16 cellular contexts compared by ENCODE assay signal in the genomic region with DNA sequence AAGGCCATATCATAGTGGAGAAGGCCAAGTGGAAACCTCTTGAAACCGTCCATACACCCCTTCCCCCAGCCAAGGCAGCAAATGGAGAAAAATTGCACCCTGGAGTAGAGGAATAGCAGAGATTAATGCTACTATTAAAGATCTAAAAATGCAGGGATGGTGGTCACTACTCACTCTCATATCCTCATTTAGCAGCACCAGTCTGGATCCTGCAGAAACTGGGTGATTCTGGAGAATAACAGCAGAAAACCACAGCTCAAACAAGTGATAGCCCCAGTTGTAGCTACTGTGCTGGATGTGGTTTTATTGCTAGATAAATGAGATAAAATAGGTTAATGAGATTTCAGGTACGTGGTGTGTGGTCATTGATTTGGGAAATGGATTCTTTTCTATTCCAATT. TPM values are rescaled to one million over a fixed set of nuclear protein-coding genes. Genes with fewer than 3 reads are reported as not detected.
DNase-seq lines count a peak whose midpoint lies in the region; ATAC-seq and TF ChIP-seq lines count a peak whose summit lies in the region.
"Had no signal": no experiment of that assay in that cellular context is flagged by ENCODE, and none has a peak within 500 bp of the region (broad histone marks: within the 10 kb centered on the region; RNA-seq: fewer than 3 reads in every experiment).

No MANE protein-coding gene starts in this region.

- no peaks in the 10 kb centered on the region for H3K27me3 ChIP-seq in CD4-positive, alpha-beta T cell (ENCODE audit: control insufficient read depth, insufficient read depth, low read length)
- no peaks in the 10 kb centered on the region for H3K27me3 ChIP-seq in CD8-positive, alpha-beta T cell (ENCODE audit: insufficient read depth, low read length)
- no peaks in the 10 kb centered on the region for H3K27me3 ChIP-seq in thyroid gland
- H3K27me3 ChIP-seq: BE2C had no signal

- H3K9me3 ChIP-seq in CD4-positive, alpha-beta T cell (ENCODE audit: control insufficient read depth, low read length) = peaks cover 5% of the 10 kb centered on the region
- no peaks in the 10 kb centered on the region for H3K9me3 ChIP-seq in CD8-positive, alpha-beta T cell (ENCODE audit: low read length)
- no peaks in the 10 kb centered on the region for H3K9me3 ChIP-seq in thyroid gland
- H3K9me3 ChIP-seq: BE2C, Caco-2, HAP-1 had no signal

- peak overlapping the region; percentile 90 for H3K27ac Mint-ChIP-seq in CD4-positive, alpha-beta T cell
- H3K27ac Mint-ChIP-seq in CD8-positive, alpha-beta T cell = peak overlapping the region; percentile 23
- H3K27ac Mint-ChIP-seq in central memory CD8-positive, alpha-beta T cell (ENCODE audit: low read depth) = peak overlapping the region; percentile 70
- H3K27ac Mint-ChIP-seq in naive thymus-derived CD8-positive, alpha-beta T cell = peak overlapping the region in 6 of 10 donors; percentile 43 to 90 (median 52)
- H3K27ac Mint-ChIP-seq in activated CD8-positive, alpha-beta T cell treated with anti-CD3 and anti-CD28 coated beads for 36 hours = no peak overlapping the region

- no peak for DNase-seq in CD4-positive, alpha-beta T cell
- no peak for DNase-seq in CD8-positive, alpha-beta T cell
- no peak for DNase-seq in central memory CD8-positive, alpha-beta T cell (ENCODE audit: low spot score in 2 of 2)
- no peak for DNase-seq in naive thymus-derived CD8-positive, alpha-beta T cell
- no peak for DNase-seq in medulla oblongata (ENCODE audit: extremely low spot score)
- no peak for DNase-seq in activated CD8-positive, alpha-beta T cell treated with anti-CD3 and anti-CD28 coated beads for 36 hours
- no peak for DNase-seq in thyroid gland
- no peak for DNase-seq in NCI-H1092 (lab: John Stamatoyannopoulos, UW)
- DNase-seq: ACHN, BE2C, C1 segment of cervical spinal cord, Caco-2, GDM1, GM23248 had no signal

- H3K27me3 Mint-ChIP-seq in CD4-positive, alpha-beta T cell = no peaks in the 10 kb centered on the region
- no peaks in the 10 kb centered on the region for H3K27me3 Mint-ChIP-seq in CD8-positive, alpha-beta T cell (ENCODE audit: low read depth)
- H3K27me3 Mint-ChIP-seq in central memory CD8-positive, alpha-beta T cell = no peaks in the 10 kb centered on the region
- no peaks in the 10 kb centered on the region for H3K27me3 Mint-ChIP-seq in naive thymus-derived CD8-positive, alpha-beta T cell
- H3K27me3 Mint-ChIP-seq in activated CD8-positive, alpha-beta T cell treated with anti-CD3 and anti-CD28 coated beads for 36 hours = no peaks in the 10 kb centered on the region

- peaks cover 58% of the 10 kb centered on the region for H3K4me1 ChIP-seq in CD8-positive, alpha-beta T cell (ENCODE audit: insufficient read depth, low read length)
- no peaks in the 10 kb centered on the region for H3K4me1 ChIP-seq in thyroid gland
- H3K4me1 ChIP-seq: Caco-2, HAP-1 had no signal

- no peak overlapping the region for H3K27ac ChIP-seq in CD4-positive, alpha-beta T cell (ENCODE audit: low read depth, low read length)
- H3K27ac ChIP-seq in CD8-positive, alpha-beta T cell (ENCODE audit: low read depth, low read length) = no peak overlapping the region
- H3K27ac ChIP-seq in thyroid gland = no peak overlapping the region
- H3K27ac ChIP-seq: GM23248, HL-60 had no signal

- TF ChIP-seq CTCF in CD4-positive, alpha-beta T cell (IDR thresholded peaks at IDR 0.05) = no peak
- no peak for TF ChIP-seq CTCF in CD8-positive, alpha-beta T cell (IDR thresholded peaks at IDR 0.05)
- no peak for TF ChIP-seq CTCF in activated CD8-positive, alpha-beta T cell treated with anti-CD3 and anti-CD28 coated beads for 36 hours (IDR thresholded peaks at IDR 0.05)
- no peak for TF ChIP-seq CTCF in thyroid gland (IDR thresholded peaks at IDR 0.05)

- WGBS in thyroid gland, 2 donors = 82 to 90% methylated on average over 2 of the region's 2 CpGs

- no peaks in the 10 kb centered on the region for H3K36me3 ChIP-seq in CD8-positive, alpha-beta T cell (ENCODE audit: insufficient read depth, low read length)
- no peaks in the 10 kb centered on the region for H3K36me3 ChIP-seq in thyroid gland
- H3K36me3 ChIP-seq: BE2C, HAP-1 had no signal

- CTCF ChIA-PET in CD4-positive, alpha-beta T cell (lab: Charles Lee) = interaction anchor here (1.1 to 3.4 kb wide), 3 partner anchors 12 to 21 kb away, joined by 3 to 13 read pairs (median 4); no protein-coding TSS in a partner anchor
- CTCF ChIA-PET in CD8-positive, alpha-beta T cell (lab: Charles Lee) = interaction anchor here (0.6 to 5.1 kb wide), 8 partner anchors 8 to 346 kb away, joined by 3 to 21 read pairs (median 6); no protein-coding TSS in a partner anchor
- CTCF ChIA-PET in activated CD8-positive, alpha-beta T cell treated with anti-CD3 and anti-CD28 coated beads for 36 hours (lab: Charles Lee) = interaction anchor here (0.6 to 2.9 kb wide), 7 partner anchors 13 to 137 kb away, joined by 3 to 11 read pairs (median 4); no protein-coding TSS in a partner anchor

- H3K36me3 Mint-ChIP-seq in CD4-positive, alpha-beta T cell (ENCODE audit: low read depth) = peaks cover 23% of the 10 kb centered on the region
- H3K36me3 Mint-ChIP-seq in CD8-positive, alpha-beta T cell = peaks cover 3% of the 10 kb centered on the region
- no peaks in the 10 kb centered on the region for H3K36me3 Mint-ChIP-seq in central memory CD8-positive, alpha-beta T cell (ENCODE audit: insufficient read depth)
- H3K36me3 Mint-ChIP-seq in naive thymus-derived CD8-positive, alpha-beta T cell = peaks cover 0 to 3% (median 0%) of the 10 kb centered on the region in 3 donors
- H3K36me3 Mint-ChIP-seq in activated CD8-positive, alpha-beta T cell treated with anti-CD3 and anti-CD28 coated beads for 36 hours (ENCODE audit: low read depth) = peaks cover 4% of the 10 kb centered on the region

- H3K9me3 Mint-ChIP-seq in CD4-positive, alpha-beta T cell = no peaks in the 10 kb centered on the region
- H3K9me3 Mint-ChIP-seq in CD8-positive, alpha-beta T cell = peaks cover 2% of the 10 kb centered on the region
- H3K9me3 Mint-ChIP-seq in central memory CD8-positive, alpha-beta T cell = no peaks in the 10 kb centered on the region
- H3K9me3 Mint-ChIP-seq in naive thymus-derived CD8-positive, alpha-beta T cell = peaks cover 0 to 15% (median 0%) of the 10 kb centered on the region in 9 donors
- peaks cover 4% of the 10 kb centered on the region for H3K9me3 Mint-ChIP-seq in activated CD8-positive, alpha-beta T cell treated with anti-CD3 and anti-CD28 coated beads for 36 hours

- no peak overlapping the region for H3K4me3 ChIP-seq in CD8-positive, alpha-beta T cell (ENCODE audit: low read depth, low read length)
- no peak overlapping the region for H3K4me3 ChIP-seq in thyroid gland (replicated peaks in 1 of 3)
- H3K4me3 ChIP-seq: GM23248, HAP-1 had no signal

- POLR2A ChIA-PET in CD4-positive, alpha-beta T cell (lab: Charles Lee) = interaction anchor here (0.5 to 5.2 kb wide), 7 partner anchors 12 to 725 kb away, joined by 3 to 31 read pairs (median 3); no protein-coding TSS in a partner anchor
- POLR2A ChIA-PET in CD8-positive, alpha-beta T cell (lab: Charles Lee) = interaction anchor here (0.8 to 5.3 kb wide), 5 partner anchors 11 to 371 kb away, joined by 3 to 25 read pairs (median 5); a partner anchor contains a TSS
- POLR2A ChIA-PET in naive thymus-derived CD8-positive, alpha-beta T cell (lab: Charles Lee) = interaction anchor here (1.2 to 6.5 kb wide), 4 partner anchors 12 to 31 kb away, joined by 3 to 36 read pairs (median 4); no protein-coding TSS in a partner anchor
- POLR2A ChIA-PET in activated CD8-positive, alpha-beta T cell treated with anti-CD3 and anti-CD28 coated beads for 36 hours (lab: Charles Lee) = interaction anchor here (0.7 to 1.9 kb wide), 5 partner anchors 12 to 226 kb away, joined by 3 to 7 read pairs (median 4); no protein-coding TSS in a partner anchor

- H3K4me3 Mint-ChIP-seq in CD4-positive, alpha-beta T cell = peak overlapping the region; percentile 2
- H3K4me3 Mint-ChIP-seq in CD8-positive, alpha-beta T cell = no peak overlapping the region
- no peak overlapping the region for H3K4me3 Mint-ChIP-seq in central memory CD8-positive, alpha-beta T cell
- H3K4me3 Mint-ChIP-seq in naive thymus-derived CD8-positive, alpha-beta T cell = no peak overlapping the region
- no peak overlapping the region for H3K4me3 Mint-ChIP-seq in activated CD8-positive, alpha-beta T cell treated with anti-CD3 and anti-CD28 coated beads for 36 hours

- H3K4me1 Mint-ChIP-seq in CD4-positive, alpha-beta T cell (ENCODE audit: low read depth) = peaks cover 65% of the 10 kb centered on the region
- H3K4me1 Mint-ChIP-seq in CD8-positive, alpha-beta T cell (ENCODE audit: low read depth) = peaks cover 62% of the 10 kb centered on the region
- peaks cover 54% of the 10 kb centered on the region for H3K4me1 Mint-ChIP-seq in central memory CD8-positive, alpha-beta T cell
- H3K4me1 Mint-ChIP-seq in naive thymus-derived CD8-positive, alpha-beta T cell = peaks cover 29 to 64% (median 63%) of the 10 kb centered on the region in 4 donors
- H3K4me1 Mint-ChIP-seq in activated CD8-positive, alpha-beta T cell treated with anti-CD3 and anti-CD28 coated beads for 36 hours (ENCODE audit: low read depth) = peaks cover 46% of the 10 kb centered on the region

- ATAC-seq in CD4-positive, alpha-beta T cell (ENCODE audit: poor library complexity) = no peak
- ATAC-seq in CD8-positive, alpha-beta T cell = no peak
- no peak for ATAC-seq in central memory CD8-positive, alpha-beta T cell (replicated peaks; ENCODE audit: extremely low read depth, poor library complexity, severe bottlenecking)
- ATAC-seq in naive thymus-derived CD8-positive, alpha-beta T cell = no peak
- no peak for ATAC-seq in activated CD8-positive, alpha-beta T cell treated with anti-CD3 and anti-CD28 coated beads for 36 hours

- intact Hi-C loops in CD4-positive, alpha-beta T cell (cut with DNase I, micrococcal nuclease) = no loop called here
- intact Hi-C loops in CD8-positive, alpha-beta T cell (cut with DNase I, micrococcal nuclease) = no loop called here
- intact Hi-C loops in activated CD8-positive, alpha-beta T cell treated with anti-CD3 and anti-CD28 coated beads for 36 hours (cut with micrococcal nuclease) = no loop called here
- intact Hi-C loops in thyroid gland (cut with DNase I) = no loop called here

- no peak for TF ChIP-seq POLR2A in thyroid gland (IDR thresholded peaks at IDR 0.05)

RNA-seq across cellular contexts. Expression of a gene that starts 30.3 kb away (rescaled TPM):
- 100 to 1,000 TPM; 397 to 414 TPM for total RNA-seq in CD4-positive, alpha-beta T cell
- 100 to 1,000 TPM; 416 to 420 TPM for total RNA-seq in CD8-positive, alpha-beta T cell
- total RNA-seq in naive thymus-derived CD8-positive, alpha-beta T cell = 100 to 1,000 TPM; 286 to 292 TPM
- polyA plus RNA-seq in naive thymus-derived CD8-positive, alpha-beta T cell = 100 to 1,000 TPM; 143 to 174 (median 155) TPM
- total RNA-seq in activated CD8-positive, alpha-beta T cell treated with anti-CD3 and anti-CD28 coated beads for 36 hours = 10 to 100 TPM; 63.9 to 66.4 TPM
- 10 to 100 TPM; 34.5 to 92.7 (median 67.0) TPM for total RNA-seq in thyroid gland
- total RNA-seq: Caco-2 had no signal
